Comparison of ENCODE assay signal across 9 cellular contexts in genomic region chr17:2062571-2063183, GRCh38. TPM values are rescaled to one million over a fixed set of nuclear protein-coding genes. Genes with fewer than 3 reads are reported as not detected.
A peak's percentile ranks its signal among the peaks of the same experiment; 100 is the strongest.
DNase-seq lines count a peak whose midpoint lies in the region; ATAC-seq and TF ChIP-seq lines count a peak whose summit lies in the region.
"Had no signal": no experiment of that assay in that cellular context is flagged by ENCODE, and none has a peak within 500 bp of the region (broad histone marks: within the 10 kb centered on the region; RNA-seq: fewer than 3 reads in every experiment).

No MANE protein-coding gene starts in this region.

- peak overlapping the region; percentile 70 for H3K27ac Mint-ChIP-seq in T-helper 2 cell treated with Interferon-gamma antibody and Interleukin-4, amounts not matched to agents 5 μg/mL and 100 μg/mL, for 36 hours

- intact Hi-C loops in lower lobe of right lung (cut with DNase I) (no loop called here), testis (cut with DNase I; ENCODE audit: low total_unique reads) (no loop called here)

- no peak for DNase-seq in T-helper 2 cell treated with Interferon-gamma antibody and Interleukin-4, amounts not matched to agents 5 μg/mL and 100 μg/mL, for 36 hours (ENCODE audit: low spot score)
- DNase-seq in T-helper 2 cell = no peak
- peak; percentile 77 for DNase-seq in astrocyte of the spinal cord (ENCODE audit: low read depth, low spot score)
- DNase-seq in lower lobe of right lung = no peak
- DNase-seq in testis = no peak
- no peak for DNase-seq in NCI-H524 treated with DMSO at 0.1 percent for 48 hours (lab: John Stamatoyannopoulos, UW)
- DNase-seq in NCI-H2227 treated with DMSO at 0.1 percent for 48 hours (lab: John Stamatoyannopoulos, UW) = no peak
- DNase-seq in omental fat pad (ENCODE audit: low spot score) = no peak
- DNase-seq: MV-4-11 had no signal

- peaks cover 79% of the 10 kb centered on the region for H3K4me1 ChIP-seq in lower lobe of right lung
- H3K4me1 ChIP-seq in testis = peaks cover 72% of the 10 kb centered on the region

- no peak for TF ChIP-seq POLR2A in testis (IDR thresholded peaks at IDR 0.05)

- TF ChIP-seq CTCF in astrocyte of the spinal cord (IDR thresholded peaks at IDR 0.05; ENCODE audit: low read depth, low read length) = no peak
- no peak for TF ChIP-seq CTCF in lower lobe of right lung (IDR thresholded peaks at IDR 0.05)
- no peak for TF ChIP-seq CTCF in testis (IDR thresholded peaks at IDR 0.05)
- TF ChIP-seq CTCF in omental fat pad (IDR thresholded peaks at IDR 0.05) = no peak

- H3K27me3 ChIP-seq in lower lobe of right lung (ENCODE audit: low read depth) (peaks cover 7% of the 10 kb centered on the region), testis (no peaks in the 10 kb centered on the region)

- H3K36me3 ChIP-seq in lower lobe of right lung (peaks cover 51% of the 10 kb centered on the region), testis (ENCODE audit: low read depth, missing control alignments) (no peaks in the 10 kb centered on the region)

- ATAC-seq in lower lobe of right lung = no peak
- ATAC-seq in omental fat pad (ENCODE audit: low FRiP score) = no peak

- H3K27ac ChIP-seq in lower lobe of right lung (peak overlapping the region; percentile 87), testis (peak overlapping the region; percentile 75 to 92)

- 46 to 52% methylated on average over 9 to 11 of the region's 11 CpGs for WGBS in testis, 2 donors

- peaks cover 57% of the 10 kb centered on the region for H3K4me1 Mint-ChIP-seq in T-helper 2 cell treated with Interferon-gamma antibody and Interleukin-4, amounts not matched to agents 5 μg/mL and 100 μg/mL, for 36 hours (ENCODE audit: low read depth)

- in situ Hi-C loops in astrocyte of the spinal cord (cut with HindIII; ENCODE audit: low sequenced_read_pairs) = loop anchor here (10.0 kb wide), 1 partner anchor 112 kb away; no protein-coding TSS in a partner anchor

- no peak overlapping the region for H3K4me3 Mint-ChIP-seq in T-helper 2 cell treated with Interferon-gamma antibody and Interleukin-4, amounts not matched to agents 5 μg/mL and 100 μg/mL, for 36 hours

- H3K9me3 ChIP-seq in lower lobe of right lung = no peaks in the 10 kb centered on the region
- H3K9me3 ChIP-seq in testis = no peaks in the 10 kb centered on the region

- H3K36me3 Mint-ChIP-seq in T-helper 2 cell treated with Interferon-gamma antibody and Interleukin-4, amounts not matched to agents 5 μg/mL and 100 μg/mL, for 36 hours (ENCODE audit: low read depth) = peaks cover 59% of the 10 kb centered on the region

- H3K27me3 Mint-ChIP-seq in T-helper 2 cell treated with Interferon-gamma antibody and Interleukin-4, amounts not matched to agents 5 μg/mL and 100 μg/mL, for 36 hours (ENCODE audit: low read depth) = no peaks in the 10 kb centered on the region

- H3K9me3 Mint-ChIP-seq in T-helper 2 cell treated with Interferon-gamma antibody and Interleukin-4, amounts not matched to agents 5 μg/mL and 100 μg/mL, for 36 hours = no peaks in the 10 kb centered on the region

- H3K4me3 ChIP-seq in astrocyte of the spinal cord (ENCODE audit: low read depth, low read length) = no peak overlapping the region
- no peak overlapping the region for H3K4me3 ChIP-seq in lower lobe of right lung
- no peak overlapping the region for H3K4me3 ChIP-seq in testis

RNA-seq across cellular contexts. Expression of gene HIC1, which starts 7.8 kb away (rescaled TPM):
- 20.6 TPM for total RNA-seq in lower lobe of right lung
- 10 to 100 TPM; 36.1 to 38.4 TPM for total RNA-seq in testis
- 8.7 TPM for polyA plus RNA-seq in testis (ENCODE audit: insufficient read depth, low read depth, low replicate concordance)
- total RNA-seq in omental fat pad = 10 to 100 TPM in 3 of 4 donors, 1 to 10 TPM in 1; 9.9 to 63.8 (median 37.3) TPM

RNA-seq across cellular contexts. Expression of gene OVCA2, which starts 20.9 kb away (rescaled TPM):
- total RNA-seq in lower lobe of right lung (20.3 TPM), testis (10 to 100 TPM; 46.3 to 55.1 TPM), omental fat pad (10 to 100 TPM; 21.1 to 30.4 (median 26.2) TPM)
- polyA plus RNA-seq in testis (ENCODE audit: insufficient read depth, low read depth, low replicate concordance) = 46.3 TPM

RNA-seq across cellular contexts. Expression of gene DPH1, which starts 32.7 kb away (rescaled TPM):
- total RNA-seq in lower lobe of right lung (38.0 TPM), testis (10 to 100 TPM; 91.9 to 93.3 TPM), omental fat pad (10 to 100 TPM; 36.8 to 53.1 (median 37.6) TPM)
- polyA plus RNA-seq in testis (ENCODE audit: insufficient read depth, low read depth, low replicate concordance) = 32.6 TPM

RNA-seq across cellular contexts. Expression of gene RTN4RL1, which starts 37.5 kb away (rescaled TPM):
- 5.8 TPM for total RNA-seq in lower lobe of right lung
- 1 to 10 TPM; 1.7 to 1.8 TPM for total RNA-seq in testis
- polyA plus RNA-seq in testis (ENCODE audit: insufficient read depth, low read depth, low replicate concordance) = 1.8 TPM
- total RNA-seq in omental fat pad = 1 to 10 TPM; 4.5 to 5.2 (median 4.6) TPM
